ENCODE assay signal across 15 cellular contexts in genomic region chr9:117407436-117408022, GRCh38. TPM values are rescaled to one million over a fixed set of nuclear protein-coding genes. Genes with fewer than 3 reads are reported as not detected.
DNase-seq lines count a peak whose midpoint lies in the region; ATAC-seq and TF ChIP-seq lines count a peak whose summit lies in the region.
"Had no signal": no experiment of that assay in that cellular context is flagged by ENCODE, and none has a peak within 500 bp of the region (broad histone marks: within the 10 kb centered on the region; RNA-seq: fewer than 3 reads in every experiment).

No MANE protein-coding gene starts in this region.

- WGBS in SK-N-SH (ENCODE audit: low lambda C conversion rate), result 0% methylated on average over 2 of the region's 2 CpGs

- no peaks in the 10 kb centered on the region for H3K79me2 ChIP-seq in SK-N-SH (ENCODE audit: insufficient read depth)

- no peaks in the 10 kb centered on the region for H4K20me1 ChIP-seq in SK-N-SH (ENCODE audit: insufficient read depth)

- DNase-seq in SK-N-SH (no peak), caudate nucleus (lab: John Stamatoyannopoulos, UW) (peak in 7 of 61 donors; percentile 6 to 27 (median 13)), medulla oblongata (ENCODE audit: extremely low spot score) (peak; percentile 81)
- no peak for DNase-seq in stimulated activated CD4-positive, alpha-beta T cell treated with anti-CD3 and anti-CD28 coated beads, Interleukin-12 subunit alpha, Interleukin-12 subunit beta, amount 100 ng/mL, for 4 hours
- DNase-seq in effector CD8-positive, alpha-beta T cell (lab: John Stamatoyannopoulos, UW), result no peak
- DNase-seq: ACHN; CD4-positive, alpha-beta memory T cell; HFFc6; NCI-H146; NCI-H2171; Peyer's patch; SHP77 treated with DMSO at 0.1 percent for 48 hours had no signal

- H3K4me3 ChIP-seq in SK-N-SH (ENCODE audit: low read depth in 2 of 2, low read length in 1 of 2), result no peak overlapping the region
- H3K4me3 ChIP-seq: K562, Peyer's patch had no signal

- H3K4me1 ChIP-seq in SK-N-SH (ENCODE audit: control insufficient read depth in 1 of 2, insufficient read depth in 2 of 2, low read depth in 1 of 2, low read length in 1 of 2), result peaks cover 0 to 73% of the 10 kb centered on the region in 2 experiments; a peak in 2 of 4 replicates
- H3K4me1 ChIP-seq: Peyer's patch had no signal

- no peaks in the 10 kb centered on the region for H3K36me3 ChIP-seq in SK-N-SH (replicated peaks in 1 of 2; ENCODE audit: control insufficient read depth in 1 of 2, insufficient read depth in 2 of 2, low read length in 1 of 2)
- H3K36me3 ChIP-seq: Peyer's patch had no signal

- no peaks in the 10 kb centered on the region for H3K9me3 ChIP-seq in SK-N-SH
- H3K9me3 ChIP-seq: Peyer's patch had no signal

- H3K4me2 ChIP-seq in SK-N-SH, result no peak overlapping the region

- no peak overlapping the region for H2AFZ ChIP-seq in SK-N-SH (ENCODE audit: low read depth)

- no peak for TF ChIP-seq EP300 in SK-N-SH (IDR thresholded peaks at IDR 0.05; ENCODE audit: borderline replicate concordance in 1 of 2, low read depth in 1 of 2, low read length in 1 of 2)

- POLR2A ChIA-PET in SK-N-SH (lab: Yijun Ruan, JAX), result interaction anchor here (1.1 kb wide), 1 partner anchor 82 kb away, joined by 4 read pairs; no protein-coding TSS in a partner anchor

- no peak for ATAC-seq in SK-N-SH treated with all-trans-retinoic acid at 6 μM for 48 hours
- no peak for ATAC-seq in GM21737 (IDR thresholded peaks at IDR 0.05; ENCODE audit: unreplicated experiment)
- ATAC-seq: K562 had no signal

- H3K27ac ChIP-seq in SK-N-SH (ENCODE audit: low read depth in 2 of 2, low read length in 1 of 2) (peak overlapping the region in 1 of 2 experiments; percentile 100; a peak in 2 of 4 replicates), caudate nucleus (ENCODE audit: low read depth, low read length) (peak overlapping the region; percentile 78)
- H3K27ac ChIP-seq: Peyer's patch had no signal

- H3F3A ChIP-seq in SK-N-SH (replicated peaks; ENCODE audit: insufficient read depth), result no peaks in the 10 kb centered on the region

- no peak for TF ChIP-seq CTCF in SK-N-SH (IDR thresholded peaks at IDR 0.05)

- peaks cover 4% of the 10 kb centered on the region; the same call in 1 of the 2 replicates for H3K27me3 ChIP-seq in SK-N-SH (ENCODE audit: insufficient read depth)

- peak; percentile 71 for TF ChIP-seq RAD21 in SK-N-SH (IDR thresholded peaks at IDR 0.05; ENCODE audit: low read length)

- no peak overlapping the region for H3K9ac ChIP-seq in SK-N-SH

- no peaks in the 10 kb centered on the region for H3K9me2 ChIP-seq in SK-N-SH

- CTCF ChIA-PET in SK-N-SH (lab: Yijun Ruan, JAX), result interaction anchor here (0.6 to 3.1 kb wide), 11 partner anchors 11 to 671 kb away, joined by 3 to 15 read pairs (median 4); no protein-coding TSS in a partner anchor

TF ChIP-seq in SK-N-SH, 30 proteins besides CTCF, POLR2A, EP300 and RAD21:
- TF ChIP-seq MEF2A (IDR thresholded peaks at IDR 0.05; ENCODE audit: borderline replicate concordance, low read depth) (no peak), POLR2AphosphoS5 (IDR thresholded peaks at IDR 0.05; ENCODE audit: low read depth, low read length) (no peak), JUND (IDR thresholded peaks at IDR 0.05) (no peak), SMC3 (IDR thresholded peaks at IDR 0.05; ENCODE audit: low read depth, low read length) (peak; percentile 41; the same call in 1 of the 2 replicates), IRF3 (IDR thresholded peaks at IDR 0.05; ENCODE audit: low read depth, low read length) (no peak), RFX5 (IDR thresholded peaks at IDR 0.05; ENCODE audit: low read length) (no peak), NRF1 (IDR thresholded peaks at IDR 0.05; ENCODE audit: low read depth, low read length) (no peak)
- TF ChIP-seq, protein P1, sequence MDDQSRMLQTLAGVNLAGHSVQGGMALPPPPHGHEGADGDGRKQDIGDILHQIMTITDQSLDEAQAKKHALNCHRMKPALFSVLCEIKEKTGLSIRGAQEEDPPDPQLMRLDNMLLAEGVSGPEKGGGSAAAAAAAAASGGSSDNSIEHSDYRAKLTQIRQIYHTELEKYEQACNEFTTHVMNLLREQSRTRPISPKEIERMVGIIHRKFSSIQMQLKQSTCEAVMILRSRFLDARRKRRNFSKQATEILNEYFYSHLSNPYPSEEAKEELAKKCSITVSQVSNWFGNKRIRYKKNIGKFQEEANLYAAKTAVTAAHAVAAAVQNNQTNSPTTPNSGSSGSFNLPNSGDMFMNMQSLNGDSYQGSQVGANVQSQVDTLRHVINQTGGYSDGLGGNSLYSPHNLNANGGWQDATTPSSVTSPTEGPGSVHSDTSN (IDR thresholded peaks at IDR 0.05), result no peak

TF ChIP-seq in SK-N-SH treated with all-trans-retinoic acid at 6 μM for 48 hours, 23 proteins besides CTCF, POLR2A, EP300 and RAD21:
- TF ChIP-seq ISL1 (CRISPR knock-in tag; IDR thresholded peaks at IDR 0.05) (no peak), RARB (CRISPR knock-in tag; IDR thresholded peaks at IDR 0.05) (no peak), OSR1 (CRISPR knock-in tag; IDR thresholded peaks at IDR 0.05) (no peak), ZC3H10 (CRISPR knock-in tag; IDR thresholded peaks at IDR 0.05) (no peak)
- TF ChIP-seq, protein P2, sequence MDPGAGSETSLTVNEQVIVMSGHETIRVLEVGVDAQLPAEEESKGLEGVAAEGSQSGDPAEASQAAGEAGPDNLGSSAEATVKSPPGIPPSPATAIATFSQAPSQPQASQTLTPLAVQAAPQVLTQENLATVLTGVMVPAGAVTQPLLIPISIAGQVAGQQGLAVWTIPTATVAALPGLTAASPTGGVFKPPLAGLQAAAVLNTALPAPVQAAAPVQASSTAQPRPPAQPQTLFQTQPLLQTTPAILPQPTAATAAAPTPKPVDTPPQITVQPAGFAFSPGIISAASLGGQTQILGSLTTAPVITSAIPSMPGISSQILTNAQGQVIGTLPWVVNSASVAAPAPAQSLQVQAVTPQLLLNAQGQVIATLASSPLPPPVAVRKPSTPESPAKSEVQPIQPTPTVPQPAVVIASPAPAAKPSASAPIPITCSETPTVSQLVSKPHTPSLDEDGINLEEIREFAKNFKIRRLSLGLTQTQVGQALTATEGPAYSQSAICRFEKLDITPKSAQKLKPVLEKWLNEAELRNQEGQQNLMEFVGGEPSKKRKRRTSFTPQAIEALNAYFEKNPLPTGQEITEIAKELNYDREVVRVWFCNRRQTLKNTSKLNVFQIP (CRISPR knock-in tag; IDR thresholded peaks at IDR 0.05; ENCODE audit: borderline replicate concordance, low read depth), result no peak

RNA-seq across cellular contexts. Expression of gene ASTN2, which starts 7.3 kb away (rescaled TPM):
- 6.6 and 8.9 TPM in 2 replicates for polyA plus RNA-seq in SK-N-SH (2012; rRNA removed)
- polyA plus RNA-seq in SK-N-SH (2012; cell fraction: cytosol; rRNA removed), result 5.3 and 8.5 TPM in 2 replicates
- 4.5 and 5.1 TPM in 2 replicates for polyA plus RNA-seq in SK-N-SH (2012; cell fraction: nucleus; rRNA removed)
